Comparison of ENCODE assay signal across 13 cellular contexts in genomic region chr20:12113468-12114371, GRCh38.
DNase-seq lines count a peak whose midpoint lies in the region; ATAC-seq, FAIRE-seq and TF ChIP-seq lines count a peak whose summit lies in the region.
"Had no signal": no experiment of that assay in that cellular context is flagged by ENCODE, and none has a peak within 500 bp of the region (broad histone marks: within the 10 kb centered on the region; RNA-seq: fewer than 3 reads in every experiment).

No MANE protein-coding gene starts in this region.

- H3K4me3 ChIP-seq in heart right ventricle (no peak overlapping the region), small intestine (ENCODE audit: low read depth in 1 of 2, low read length in 2 of 2) (no peak overlapping the region), suprapubic skin (no peak overlapping the region)
- H3K4me3 ChIP-seq: gastroesophageal sphincter, tibial nerve had no signal

- H3K36me3 ChIP-seq in heart right ventricle = no peaks in the 10 kb centered on the region
- no peaks in the 10 kb centered on the region for H3K36me3 ChIP-seq in small intestine (ENCODE audit: control insufficient read depth in 2 of 2, insufficient read depth in 2 of 2, low read length in 2 of 2)
- no peaks in the 10 kb centered on the region for H3K36me3 ChIP-seq in suprapubic skin
- H3K36me3 ChIP-seq: gastroesophageal sphincter, tibial nerve had no signal

- peaks cover 5% of the 10 kb centered on the region for H3K9me3 Mint-ChIP-seq in activated T-helper 17 cell treated with anti-CD3 and anti-CD28 coated beads, Interleukin-2, amount 50 U/mL, for 72 hours

- intact Hi-C loops in heart right ventricle (cut with DNase I) = no loop called here

- H3K27ac ChIP-seq in heart right ventricle (peak overlapping the region in 8 of 10 donors; percentile 25 to 60 (median 42)), small intestine (ENCODE audit: low read depth in 1 of 2, low read length in 1 of 2) (peak overlapping the region in 1 of 2 donors; percentile 54), suprapubic skin (no peak overlapping the region)
- H3K27ac ChIP-seq: 22Rv1, gastroesophageal sphincter had no signal

- peaks cover 0 to 3% (median 0%) of the 10 kb centered on the region in 11 donors for H3K9me3 ChIP-seq in heart right ventricle
- H3K9me3 ChIP-seq in small intestine (ENCODE audit: control insufficient read depth, low read depth) = no peaks in the 10 kb centered on the region
- H3K9me3 ChIP-seq in suprapubic skin = no peaks in the 10 kb centered on the region
- H3K9me3 ChIP-seq: gastroesophageal sphincter had no signal

- peak in 1 of 9 donors; percentile 11 for TF ChIP-seq CTCF in heart right ventricle (IDR thresholded peaks at IDR 0.05)
- no peak for TF ChIP-seq CTCF in suprapubic skin (IDR thresholded peaks at IDR 0.05)

- FAIRE-seq in small intestine (lab: Jason Lieb, UNC) = no peak

- H3K27me3 ChIP-seq in heart right ventricle = no peaks in the 10 kb centered on the region
- no peaks in the 10 kb centered on the region for H3K27me3 ChIP-seq in small intestine (ENCODE audit: control insufficient read depth in 2 of 2, insufficient read depth in 2 of 2, low read length in 2 of 2)
- no peaks in the 10 kb centered on the region for H3K27me3 ChIP-seq in suprapubic skin
- H3K27me3 ChIP-seq: gastroesophageal sphincter, tibial nerve had no signal

- H3K4me1 Mint-ChIP-seq in activated T-helper 17 cell treated with anti-CD3 and anti-CD28 coated beads, Interleukin-2, amount 50 U/mL, for 72 hours = no peaks in the 10 kb centered on the region

- DNase-seq in DMS153 (lab: John Stamatoyannopoulos, UW) = peak; percentile 2
- no peak for DNase-seq in DMS153 treated with DMSO at 0.1 percent for 48 hours (lab: John Stamatoyannopoulos, UW; ENCODE audit: unreplicated experiment)
- peak; percentile 99 for DNase-seq in SK-MEL-5 (ENCODE audit: low read depth, low spot score)
- peak in 1 of 2 donors; percentile 62 for DNase-seq in heart right ventricle
- peak; percentile 55 for DNase-seq in small intestine
- DNase-seq in suprapubic skin (ENCODE audit: low spot score in 2 of 2) = no peak
- DNase-seq: naive thymus-derived CD4-positive, alpha-beta T cell; SHP77 treated with DMSO at 0.1 percent for 48 hours had no signal

- no peaks in the 10 kb centered on the region for H3K27me3 Mint-ChIP-seq in activated T-helper 17 cell treated with anti-CD3 and anti-CD28 coated beads, Interleukin-2, amount 50 U/mL, for 72 hours

- in situ Hi-C loops in SK-MEL-5 (cut with HindIII; ENCODE audit: low pct_unique_long_range_greater_than_20kb, low sequenced_read_pairs) = no loop called here

- no peak for TF ChIP-seq EP300 in suprapubic skin (IDR thresholded peaks at IDR 0.05)

- ATAC-seq in heart right ventricle = peak; percentile 83 to 92 (median 88)
- ATAC-seq in activated T-helper 17 cell treated with anti-CD3 and anti-CD28 coated beads, Interleukin-2, amount 50 U/mL, for 72 hours (replicated peaks) = no peak
- no peak for ATAC-seq in GM21423 (IDR thresholded peaks at IDR 0.05; ENCODE audit: unreplicated experiment)
- ATAC-seq: gastroesophageal sphincter; naive thymus-derived CD4-positive, alpha-beta T cell had no signal

- no peak overlapping the region for H3K4me3 Mint-ChIP-seq in activated T-helper 17 cell treated with anti-CD3 and anti-CD28 coated beads, Interleukin-2, amount 50 U/mL, for 72 hours
- H3K4me3 Mint-ChIP-seq: naive thymus-derived CD4-positive, alpha-beta T cell had no signal

- no peaks in the 10 kb centered on the region for H3K36me3 Mint-ChIP-seq in activated T-helper 17 cell treated with anti-CD3 and anti-CD28 coated beads, Interleukin-2, amount 50 U/mL, for 72 hours (ENCODE audit: low read depth)

- no peak for TF ChIP-seq POLR2A in suprapubic skin (IDR thresholded peaks at IDR 0.05)

- no peak overlapping the region for H3K27ac Mint-ChIP-seq in activated T-helper 17 cell treated with anti-CD3 and anti-CD28 coated beads, Interleukin-2, amount 50 U/mL, for 72 hours
- H3K27ac Mint-ChIP-seq: naive thymus-derived CD4-positive, alpha-beta T cell had no signal

- WGBS in heart right ventricle, 2 donors = 48 to 56% methylated on average over 10 of the region's 10 CpGs
- 32 to 40% (median 33%) methylated on average over 10 of the region's 10 CpGs for WGBS in small intestine, 3 donors
- 35% methylated on average over 10 of the region's 10 CpGs for WGBS in suprapubic skin

- peaks cover 0 to 17% (median 9%) of the 10 kb centered on the region in 9 donors for H3K4me1 ChIP-seq in heart right ventricle
- H3K4me1 ChIP-seq in small intestine (ENCODE audit: control insufficient read depth in 2 of 2, insufficient read depth in 1 of 2, low read depth in 1 of 2, low read length in 1 of 2) = peaks cover 0 to 2% of the 10 kb centered on the region in 2 donors
- peaks cover 21% of the 10 kb centered on the region for H3K4me1 ChIP-seq in suprapubic skin
- H3K4me1 ChIP-seq: gastroesophageal sphincter had no signal

Comparison
In these comparisons a context has a peak if more than half of its experiments do, and no peak if none do; other contexts are left out.
1. DNase-seq: peak in DMS153 (single experiment), SK-MEL-5 (single experiment) and small intestine (single experiment); none in DMS153 treated with DMSO at 0.1 percent for 48 hours (single experiment) and suprapubic skin (0 of 2).
2. ATAC-seq: peak in heart right ventricle (8 of 8); none in activated T-helper 17 cell treated with anti-CD3 and anti-CD28 coated beads, Interleukin-2, amount 50 U/mL, for 72 hours (single experiment) and GM21423 (single experiment).